10 cellular contexts compared by ENCODE assay signal in the genomic region with DNA sequence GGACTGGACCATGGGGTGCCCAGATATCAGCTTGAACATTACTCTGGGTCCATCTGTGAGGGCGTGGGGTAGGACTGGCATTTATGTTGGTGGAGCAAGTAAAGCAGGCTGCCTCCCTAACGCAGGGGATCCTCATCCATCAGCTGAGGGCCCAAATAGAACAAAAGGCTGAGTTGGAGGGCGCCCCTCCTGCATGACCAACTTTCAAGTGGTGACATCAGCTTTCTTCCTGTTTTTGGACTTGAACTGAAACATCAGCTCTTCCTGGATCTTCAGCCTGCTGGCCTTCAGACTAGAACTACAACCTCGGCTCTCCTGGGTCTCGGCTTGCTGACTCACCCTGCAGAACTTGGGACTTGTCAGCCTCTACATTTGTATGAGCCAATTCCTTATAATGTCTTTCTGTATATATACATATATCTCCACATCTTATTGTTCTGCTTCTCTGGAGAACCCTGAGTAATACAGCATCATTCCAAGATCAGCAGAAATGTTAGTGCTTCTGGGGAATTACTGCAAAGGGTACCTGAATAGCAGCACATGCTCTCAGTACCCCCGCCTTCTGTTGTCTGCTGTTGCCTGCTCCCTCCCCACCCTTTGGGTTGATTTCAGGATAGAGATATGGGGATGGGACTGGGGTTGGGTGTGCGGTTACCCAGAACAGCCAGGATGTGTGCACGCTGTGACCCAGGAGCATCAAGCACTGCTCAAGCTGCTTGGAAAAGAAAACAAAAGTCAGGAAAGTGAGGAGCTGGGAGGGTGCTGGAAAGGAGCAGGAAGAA. TPM values are rescaled to one million over a fixed set of nuclear protein-coding genes. Genes with fewer than 3 reads are reported as not detected.
A peak's percentile ranks its signal among the peaks of the same experiment; 100 is the strongest.
DNase-seq lines count a peak whose midpoint lies in the region; ATAC-seq and TF ChIP-seq lines count a peak whose summit lies in the region.
"Had no signal": no experiment of that assay in that cellular context is flagged by ENCODE, and none has a peak within 500 bp of the region (broad histone marks: within the 10 kb centered on the region; RNA-seq: fewer than 3 reads in every experiment).

No MANE protein-coding gene starts in this region.

- H3K27ac ChIP-seq in gastrocnemius medialis, result peak overlapping the region in 3 of 4 donors; percentile 39 to 70 (median 64)
- H3K27ac ChIP-seq: parathyroid adenoma, SJSA1 had no signal

- no peak for DNase-seq in T-helper 2 cell treated with Interferon-gamma antibody and Interleukin-4, amounts not matched to agents 5 μg/mL and 100 μg/mL, for 36 hours (ENCODE audit: low spot score)
- DNase-seq in T-helper 2 cell (no peak), SIG-M5 treated with dmso at 0.1 percent for 504 hours (lab: John Stamatoyannopoulos, UW; ENCODE audit: unreplicated experiment) (peak; percentile 89), epithelial cell of esophagus (ENCODE audit: low read depth) (peak; percentile 46), gastrocnemius medialis (no peak), NCI-H1436 treated with DMSO at 0.1 percent for 48 hours (lab: John Stamatoyannopoulos, UW) (no peak), AG08396 (ENCODE audit: low spot score) (no peak)

- H3K27me3 ChIP-seq in gastrocnemius medialis, result no peaks in the 10 kb centered on the region
- H3K27me3 ChIP-seq: SJSA1 had no signal

- intact Hi-C loops in gastrocnemius medialis (cut with DNase I; ENCODE audit: low total_unique reads), result loop anchor here (5.0 kb wide), 1 partner anchor 253 kb away; the partner anchor contains the start of gene ANKRD36C

- in situ Hi-C loops in gastrocnemius medialis (cut with MboI; ENCODE audit: low sequenced_read_pairs in 4 of 4), result no loop called here

- H3K4me1 ChIP-seq in gastrocnemius medialis, result peaks cover 63 to 77% of the 10 kb centered on the region in 2 donors

- H3K27ac Mint-ChIP-seq in T-helper 2 cell treated with Interferon-gamma antibody and Interleukin-4, amounts not matched to agents 5 μg/mL and 100 μg/mL, for 36 hours, result peak overlapping the region; percentile 85

- H3K4me3 Mint-ChIP-seq in T-helper 2 cell treated with Interferon-gamma antibody and Interleukin-4, amounts not matched to agents 5 μg/mL and 100 μg/mL, for 36 hours, result peak overlapping the region; percentile 33

- H3K4me3 ChIP-seq in epithelial cell of esophagus (ENCODE audit: low read length) (no peak overlapping the region), gastrocnemius medialis (no peak overlapping the region)
- H3K4me3 ChIP-seq: SJSA1 had no signal

- H3K36me3 Mint-ChIP-seq in T-helper 2 cell treated with Interferon-gamma antibody and Interleukin-4, amounts not matched to agents 5 μg/mL and 100 μg/mL, for 36 hours (ENCODE audit: low read depth), result peaks cover 44% of the 10 kb centered on the region

- H3K27me3 Mint-ChIP-seq in T-helper 2 cell treated with Interferon-gamma antibody and Interleukin-4, amounts not matched to agents 5 μg/mL and 100 μg/mL, for 36 hours (ENCODE audit: low read depth), result no peaks in the 10 kb centered on the region

- ATAC-seq in gastrocnemius medialis (no peak), HG02884 (IDR thresholded peaks at IDR 0.05; ENCODE audit: unreplicated experiment) (no peak)

- peaks cover 7% of the 10 kb centered on the region for H3K9me3 Mint-ChIP-seq in T-helper 2 cell treated with Interferon-gamma antibody and Interleukin-4, amounts not matched to agents 5 μg/mL and 100 μg/mL, for 36 hours

- no peaks in the 10 kb centered on the region for H3K9me3 ChIP-seq in gastrocnemius medialis
- H3K9me3 ChIP-seq: SJSA1 had no signal

- H3K36me3 ChIP-seq in gastrocnemius medialis, result no peaks in the 10 kb centered on the region

- TF ChIP-seq POLR2A in gastrocnemius medialis (IDR thresholded peaks at IDR 0.05), result no peak

- H3K4me1 Mint-ChIP-seq in T-helper 2 cell treated with Interferon-gamma antibody and Interleukin-4, amounts not matched to agents 5 μg/mL and 100 μg/mL, for 36 hours (ENCODE audit: low read depth), result peaks cover 57% of the 10 kb centered on the region

- no peak for TF ChIP-seq CTCF in epithelial cell of esophagus (IDR thresholded peaks at IDR 0.05; ENCODE audit: insufficient read depth, low read depth, low read length, missing control alignments)
- no peak for TF ChIP-seq CTCF in gastrocnemius medialis (IDR thresholded peaks at IDR 0.05 in 4 of 5, conservative IDR thresholded peaks at IDR 0.05 in 1 of 5)

RNA-seq across cellular contexts. Expression of gene TMEM127, which starts 20.0 kb away (rescaled TPM):
- 10 to 100 TPM; 27.1 to 38.8 (median 30.9) TPM for total RNA-seq in gastrocnemius medialis

RNA-seq across cellular contexts. Expression of gene CIAO1, which starts 20.2 kb away (rescaled TPM):
- total RNA-seq in gastrocnemius medialis, result 100 to 1,000 TPM in 1 of 4 donors, 10 to 100 TPM in 3; 73.5 to 102 (median 95.6) TPM

RNA-seq across cellular contexts. Expression of gene STARD7, which starts 37.2 kb away (rescaled TPM):
- 100 to 1,000 TPM; 237 to 512 (median 313) TPM for total RNA-seq in gastrocnemius medialis

RNA-seq across cellular contexts. Expression of gene SNRNP200, which starts 59.5 kb away (rescaled TPM):
- 10 to 100 TPM; 51.1 to 89.8 (median 67.4) TPM for total RNA-seq in gastrocnemius medialis

Comparison
In these comparisons a context has a peak if more than half of its experiments do, and no peak if none do; other contexts are left out.
1. DNase-seq: peak in SIG-M5 treated with dmso at 0.1 percent for 504 hours (single experiment) and epithelial cell of esophagus (single experiment); none in T-helper 2 cell treated with Interferon-gamma antibody and Interleukin-4, amounts not matched to agents 5 μg/mL and 100 μg/mL, for 36 hours (single experiment), T-helper 2 cell (0 of 5), gastrocnemius medialis (0 of 2), NCI-H1436 treated with DMSO at 0.1 percent for 48 hours (single experiment) and AG08396 (single experiment).